25 cellular contexts compared by ENCODE assay signal in the genomic region with DNA sequence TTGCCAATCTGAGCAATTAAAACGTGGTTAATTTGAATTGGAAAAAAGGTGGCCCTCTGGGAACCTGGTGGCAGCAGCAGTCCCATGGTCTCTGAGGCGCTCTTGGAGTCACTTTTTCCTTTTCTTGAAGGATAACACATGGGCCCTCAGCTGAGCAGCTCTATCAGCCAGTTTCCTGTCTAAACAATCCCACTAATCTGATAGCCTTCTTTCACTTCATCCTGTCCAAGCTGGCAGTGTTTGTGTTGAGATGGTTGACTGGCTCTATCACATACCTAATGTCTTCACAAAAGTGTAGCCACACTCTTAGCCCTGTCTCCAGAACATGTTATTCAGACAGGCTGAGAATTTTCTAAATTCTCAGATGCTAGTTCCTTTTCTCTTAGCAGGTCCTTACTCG. TPM values are rescaled to one million over a fixed set of nuclear protein-coding genes. Genes with fewer than 3 reads are reported as not detected.
DNase-seq lines count a peak whose midpoint lies in the region; ATAC-seq lines count a peak whose summit lies in the region.
"Had no signal": no experiment of that assay in that cellular context is flagged by ENCODE, and none has a peak within 500 bp of the region (broad histone marks: within the 10 kb centered on the region; RNA-seq: fewer than 3 reads in every experiment).

No MANE protein-coding gene starts in this region.

- H3K9me3 Mint-ChIP-seq in activated T-cell treated with anti-CD3 and anti-CD28 coated beads, Interleukin-2, amount 50 U/mL, for 72 hours, result peaks cover 0 to 2% of the 10 kb centered on the region in 2 donors
- H3K9me3 Mint-ChIP-seq: HFFc6 had no signal

- peaks cover 11% of the 10 kb centered on the region for H3K36me3 ChIP-seq in endocrine pancreas (ENCODE audit: control insufficient read depth, insufficient read depth, low read length)
- H3K36me3 ChIP-seq in effector memory CD4-positive, alpha-beta T cell (ENCODE audit: control insufficient read depth, insufficient read depth, low read length), result peaks cover 51% of the 10 kb centered on the region

- peak overlapping the region; percentile 7 for H3K4me3 ChIP-seq in endocrine pancreas (ENCODE audit: control insufficient read depth, insufficient read depth, low read length)
- H3K4me3 ChIP-seq in effector memory CD4-positive, alpha-beta T cell (ENCODE audit: insufficient read depth, low read depth, low read length, poor library complexity, severe bottlenecking), result no peak overlapping the region
- H3K4me3 ChIP-seq: GM12878, GM23338, SJSA1 had no signal

- H3K4me3 Mint-ChIP-seq in activated T-cell treated with anti-CD3 and anti-CD28 coated beads, Interleukin-2, amount 50 U/mL, for 72 hours, result no peak overlapping the region
- H3K4me3 Mint-ChIP-seq: GM23338, H9, HFFc6 had no signal

- no peaks in the 10 kb centered on the region for H3K27me3 Mint-ChIP-seq in activated T-cell treated with anti-CD3 and anti-CD28 coated beads, Interleukin-2, amount 50 U/mL, for 72 hours (ENCODE audit: low read depth)

- H3K27me3 ChIP-seq in endocrine pancreas (ENCODE audit: control insufficient read depth, insufficient read depth, low read length), result no peaks in the 10 kb centered on the region
- no peaks in the 10 kb centered on the region for H3K27me3 ChIP-seq in effector memory CD4-positive, alpha-beta T cell (replicated peaks; ENCODE audit: control insufficient read depth, insufficient read depth, low read length, poor library complexity, severe bottlenecking)
- H3K27me3 ChIP-seq: SJSA1 had no signal

- H3K9ac ChIP-seq in endocrine pancreas (ENCODE audit: control insufficient read depth, insufficient read depth, low read length), result no peak overlapping the region

- H3K27ac ChIP-seq in effector memory CD4-positive, alpha-beta T cell (ENCODE audit: insufficient read depth, low read length, poor library complexity, severe bottlenecking), result no peak overlapping the region
- H3K27ac ChIP-seq: SJSA1 had no signal

- peak overlapping the region; percentile 42 for H3K27ac Mint-ChIP-seq in activated T-cell treated with anti-CD3 and anti-CD28 coated beads, Interleukin-2, amount 50 U/mL, for 72 hours
- H3K27ac Mint-ChIP-seq: GM23338, HFFc6 had no signal

- no peaks in the 10 kb centered on the region for H3K9me3 ChIP-seq in endocrine pancreas (ENCODE audit: control insufficient read depth, low read length)
- peaks cover 5% of the 10 kb centered on the region for H3K9me3 ChIP-seq in effector memory CD4-positive, alpha-beta T cell (ENCODE audit: control insufficient read depth, low read length)
- H3K9me3 ChIP-seq: SJSA1 had no signal

- ATAC-seq in activated T-cell treated with anti-CD3 and anti-CD28 coated beads, Interleukin-2, amount 50 U/mL, for 72 hours (replicated peaks in 1 of 2), result no peak
- ATAC-seq: GM12878, GM23338, PC-3, Right ventricle myocardium inferior had no signal

- peaks cover 18% of the 10 kb centered on the region for H3K4me1 Mint-ChIP-seq in activated T-cell treated with anti-CD3 and anti-CD28 coated beads, Interleukin-2, amount 50 U/mL, for 72 hours (ENCODE audit: low read depth)
- H3K4me1 Mint-ChIP-seq: GM23338 had no signal

- no peak for DNase-seq in activated T-cell treated with anti-CD3 and anti-CD28 coated beads, Interleukin-2, amount 50 U/mL, for 72 hours
- no peak for DNase-seq in activated T-cell treated with anti-CD3 and anti-CD28 coated beads, Interleukin-2, amount 50 U/mL, for 48 hours
- DNase-seq in iris pigment epithelial cell (ENCODE audit: low read depth) (peak; percentile 39), pulmonary artery endothelial cell (ENCODE audit: low read depth, low spot score) (peak; percentile 58), AG08395 (ENCODE audit: low spot score) (no peak), GDM1 (lab: John Stamatoyannopoulos, UW) (no peak)
- DNase-seq in effector memory CD4-positive, alpha-beta T cell, result no peak
- DNase-seq: 8988T; ACHN; DMS153; H9; HFFc6; KBM-7; MM.1S; NCI-H2029; NCI-H446; NCI-H524 treated with DMSO at 0.1 percent for 48 hours; NCI-H774; NK-92 treated with Interleukin-12 subunit alpha and Interleukin-12 subunit beta, amount 100 ng/mL, for 24 hours; PC-3 had no signal

- peaks cover under 1% of the 10 kb centered on the region for H3K4me1 ChIP-seq in endocrine pancreas (ENCODE audit: control insufficient read depth, insufficient read depth, low read length)
- H3K4me1 ChIP-seq in effector memory CD4-positive, alpha-beta T cell (ENCODE audit: control insufficient read depth, insufficient read depth, low read length, poor library complexity, severe bottlenecking), result no peaks in the 10 kb centered on the region
- H3K4me1 ChIP-seq: SJSA1 had no signal

- peaks cover 19 to 60% of the 10 kb centered on the region in 2 donors for H3K36me3 Mint-ChIP-seq in activated T-cell treated with anti-CD3 and anti-CD28 coated beads, Interleukin-2, amount 50 U/mL, for 72 hours (ENCODE audit: insufficient read depth in 2 of 2)

RNA-seq across cellular contexts. Expression of a gene that starts 10.7 kb away (rescaled TPM):
- total RNA-seq in activated T-cell treated with anti-CD3 and anti-CD28 coated beads, Interleukin-2, amount 50 U/mL, for 72 hours, result 10 to 100 TPM; 23.4 to 29.0 TPM
- total RNA-seq in pulmonary artery endothelial cell, result 16.2 and 20.1 TPM in 2 replicates

RNA-seq across cellular contexts. Expression of a gene that starts 10.9 kb away (rescaled TPM):
- total RNA-seq in activated T-cell treated with anti-CD3 and anti-CD28 coated beads, Interleukin-2, amount 50 U/mL, for 72 hours, result 10 to 100 TPM; 26.5 to 34.0 TPM
- total RNA-seq in pulmonary artery endothelial cell, result 6.1 and 9.0 TPM in 2 replicates

Comparison
In these comparisons a context has a peak if more than half of its experiments do, and no peak if none do; other contexts are left out.
1. DNase-seq: peak in iris pigment epithelial cell (single experiment) and pulmonary artery endothelial cell (single experiment); none in activated T-cell treated with anti-CD3 and anti-CD28 coated beads, Interleukin-2, amount 50 U/mL, for 72 hours (0 of 2), activated T-cell treated with anti-CD3 and anti-CD28 coated beads, Interleukin-2, amount 50 U/mL, for 48 hours (0 of 2), AG08395 (single experiment), GDM1 (single experiment) and effector memory CD4-positive, alpha-beta T cell (0 of 3).